20 cellular contexts compared by ENCODE assay signal in the genomic region with DNA sequence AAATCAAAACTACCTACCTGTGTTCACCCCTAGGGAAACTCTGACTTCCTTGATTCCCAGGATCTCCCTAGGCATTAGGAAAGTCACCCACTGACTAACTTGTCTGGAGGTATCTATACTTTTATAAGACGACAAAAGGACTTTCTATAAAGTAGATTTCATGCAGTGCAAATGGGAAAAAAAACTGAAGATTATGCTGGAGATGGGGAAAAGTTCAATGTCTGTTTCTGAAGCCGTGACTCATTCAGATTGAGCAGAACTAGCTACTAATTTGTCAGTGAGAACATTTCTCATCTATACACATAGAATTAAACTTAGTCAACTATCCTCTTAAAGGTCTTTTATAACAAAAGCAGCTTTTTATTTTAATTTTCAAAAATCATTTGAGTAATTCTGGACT. TPM values are rescaled to one million over a fixed set of nuclear protein-coding genes. Genes with fewer than 3 reads are reported as not detected.
DNase-seq lines count a peak whose midpoint lies in the region; ATAC-seq, FAIRE-seq and TF ChIP-seq lines count a peak whose summit lies in the region.
"Had no signal": no experiment of that assay in that cellular context is flagged by ENCODE, and none has a peak within 500 bp of the region (broad histone marks: within the 10 kb centered on the region; RNA-seq: fewer than 3 reads in every experiment).

No MANE protein-coding gene starts in this region.

- no peak overlapping the region for H4K91ac ChIP-seq in trophoblast cell (ENCODE audit: low read depth, low read length)

- peak; percentile 31 for DNase-seq in GM03348 (ENCODE audit: low spot score)
- DNase-seq in RPMI7951 (ENCODE audit: low read depth) = peak; percentile 18
- DNase-seq in endothelial cell of umbilical vein (ENCODE audit: low read depth, low spot score) = peak; percentile 11
- no peak for DNase-seq in trophoblast cell
- no peak for DNase-seq in SKM-1 treated with dmso at 0.1 percent for 144 hours (lab: John Stamatoyannopoulos, UW; ENCODE audit: unreplicated experiment)
- DNase-seq in NCI-H82 (lab: John Stamatoyannopoulos, UW) = no peak
- DNase-seq in uterus = no peak
- DNase-seq: activated CD4-positive, alpha-beta T cell treated with anti-CD3 and anti-CD28 coated beads, Interleukin-2, amount 50 U/mL, for 1 hour; activated naive CD8-positive, alpha-beta T cell treated with anti-CD3 and anti-CD28 coated beads, Interleukin-2, amount 10 ng/mL, durations not matched to agents 7 days and 5 days; activated T-cell treated with anti-CD3 and anti-CD28 coated beads, Interleukin-2, amount 50 U/mL, for 1 hour; Kasumi-1; kidney glomerular epithelial cell; mucosa of descending colon; NCI-H1436 treated with DMSO at 0.1 percent for 48 hours; NCI-H226 had no signal

- H3K9ac ChIP-seq in endothelial cell of umbilical vein (replicated peaks; ENCODE audit: extremely low read depth, insufficient read depth, low read length) = no peak overlapping the region
- H3K9ac ChIP-seq in trophoblast cell (ENCODE audit: low read length) = no peak overlapping the region

- BruUV-seq in endothelial cell of umbilical vein (replicated peaks; lab: Mats Ljungman, UMichigan) = no TSS peak

- no peak overlapping the region for H4K8ac ChIP-seq in trophoblast cell (ENCODE audit: low read depth, low read length)

- peaks cover 9% of the 10 kb centered on the region for H3K79me1 ChIP-seq in trophoblast cell (ENCODE audit: low read length)

- H3K23ac ChIP-seq in trophoblast cell (ENCODE audit: low read length) = no peak overlapping the region

- POLR2A ChIA-PET in endothelial cell of umbilical vein (lab: Charles Lee) = no interaction called here

- H3K79me2 ChIP-seq in endothelial cell of umbilical vein (ENCODE audit: control insufficient read depth, insufficient read depth, low read length) (peaks cover 88% of the 10 kb centered on the region), trophoblast cell (ENCODE audit: control insufficient read depth, insufficient read depth, low read length, poor library complexity) (peaks cover 21% of the 10 kb centered on the region)

- no peak overlapping the region for H2BK120ac ChIP-seq in trophoblast cell (ENCODE audit: insufficient read depth, low read length, poor library complexity)

- TF ChIP-seq POLR2A in endothelial cell of umbilical vein (IDR thresholded peaks at IDR 0.05; ENCODE audit: low read depth, low read length) = no peak
- TF ChIP-seq POLR2A in uterus (IDR thresholded peaks at IDR 0.05) = no peak

- H3K14ac ChIP-seq in trophoblast cell (ENCODE audit: low read length) = no peak overlapping the region

- H3K18ac ChIP-seq in trophoblast cell (ENCODE audit: low read length) = no peak overlapping the region

- H3K4ac ChIP-seq in trophoblast cell (ENCODE audit: low read depth, low read length) = peak overlapping the region; percentile 89

- H4K12ac ChIP-seq in trophoblast cell (ENCODE audit: low read depth, low read length) = no peak overlapping the region

- CTCF ChIA-PET in endothelial cell of umbilical vein (lab: Charles Lee) = interaction anchor here (1.4 to 2.4 kb wide), 4 partner anchors 22 to 128 kb away, joined by 6 to 10 read pairs (median 8); no protein-coding TSS in a partner anchor

- TF ChIP-seq CTCF in endothelial cell of umbilical vein (IDR thresholded peaks at IDR 0.05; ENCODE audit: extremely low read depth in 1 of 2, insufficient read depth in 1 of 2, low read depth in 1 of 2, low read length in 2 of 2) = no peak
- TF ChIP-seq CTCF in uterus (IDR thresholded peaks at IDR 0.05) = no peak

- H3K36me3 ChIP-seq in endothelial cell of umbilical vein (ENCODE audit: control insufficient read depth in 2 of 2, extremely low read depth in 1 of 2, insufficient read depth in 2 of 2, low read length in 2 of 2) = no peaks in the 10 kb centered on the region
- peaks cover 0 to 2% of the 10 kb centered on the region in 2 experiments for H3K36me3 ChIP-seq in trophoblast cell (ENCODE audit: control insufficient read depth in 1 of 2, insufficient read depth in 2 of 2, low read length in 2 of 2)
- H3K36me3 ChIP-seq in uterus = no peaks in the 10 kb centered on the region
- H3K36me3 ChIP-seq: neutrophil had no signal

- H3K4me3 ChIP-seq in endothelial cell of umbilical vein (replicated peaks in 1 of 3; ENCODE audit: insufficient read depth in 1 of 3, low read depth in 1 of 3, low read length in 3 of 3) = no peak overlapping the region
- H3K4me3 ChIP-seq in trophoblast cell (ENCODE audit: low read depth, low read length) = no peak overlapping the region
- H3K4me3 ChIP-seq in uterus = no peak overlapping the region
- H3K4me3 ChIP-seq: mucosa of descending colon, skin epidermis had no signal

- no peak overlapping the region for H2BK5ac ChIP-seq in trophoblast cell (ENCODE audit: low read depth, low read length, poor library complexity)

- dilution Hi-C loops in endothelial cell of umbilical vein (cut with MboI; ENCODE audit: extremely low pct_ligation_motif_present, low sequenced_read_pairs) = no loop called here

- H3K4me2 ChIP-seq in endothelial cell of umbilical vein (ENCODE audit: insufficient read depth, low read length) (peak overlapping the region; percentile 53), trophoblast cell (ENCODE audit: low read length) (no peak overlapping the region)

- H2AK5ac ChIP-seq in trophoblast cell (ENCODE audit: low read length) = no peak overlapping the region

- no peak for FAIRE-seq in endothelial cell of umbilical vein (lab: Jason Lieb, UNC)
- FAIRE-seq: urothelium cell line had no signal

- intact Hi-C loops in endothelial cell of umbilical vein (cut with micrococcal nuclease) = no loop called here
- intact Hi-C loops in uterus (cut with DNase I; ENCODE audit: low total_unique reads) = no loop called here

- WGBS in trophoblast cell (ENCODE audit: extremely low coverage, insufficient coverage, insufficient read length) = no CpG with 5 or more reads among the region's 2 CpGs

- no peaks in the 10 kb centered on the region for H3K9me1 ChIP-seq in endothelial cell of umbilical vein (replicated peaks; ENCODE audit: control insufficient read depth, extremely low read depth, insufficient read depth, low read length)

- no peaks in the 10 kb centered on the region for H3K27me3 ChIP-seq in endothelial cell of umbilical vein (ENCODE audit: control insufficient read depth in 2 of 2, insufficient read depth in 2 of 2, low read length in 2 of 2)
- no peaks in the 10 kb centered on the region for H3K27me3 ChIP-seq in trophoblast cell (ENCODE audit: insufficient read depth, low read length)
- H3K27me3 ChIP-seq in uterus = no peaks in the 10 kb centered on the region

- H4K20me1 ChIP-seq in endothelial cell of umbilical vein (replicated peaks; ENCODE audit: control insufficient read depth, extremely low read depth, insufficient read depth, low read length) = peaks cover 2% of the 10 kb centered on the region

- peaks cover 49% of the 10 kb centered on the region for H3K4me1 ChIP-seq in endothelial cell of umbilical vein (ENCODE audit: control insufficient read depth, extremely low read depth, insufficient read depth, low read length)
- H3K4me1 ChIP-seq in trophoblast cell (ENCODE audit: control insufficient read depth in 1 of 2, insufficient read depth in 2 of 2, low read length in 2 of 2) = peaks cover 14 to 19% of the 10 kb centered on the region in 2 experiments
- peaks cover 0 to 5% of the 10 kb centered on the region in 2 donors for H3K4me1 ChIP-seq in uterus

- no peak overlapping the region for H2AFZ ChIP-seq in endothelial cell of umbilical vein (ENCODE audit: low read depth, low read length)
- no peak overlapping the region for H2AFZ ChIP-seq in trophoblast cell (ENCODE audit: insufficient read depth, low read length, poor library complexity)

- H3K9me3 ChIP-seq in endothelial cell of umbilical vein (replicated peaks; ENCODE audit: control insufficient read depth, insufficient read depth, low read length) = no peaks in the 10 kb centered on the region
- no peaks in the 10 kb centered on the region for H3K9me3 ChIP-seq in trophoblast cell (ENCODE audit: insufficient read depth, low read depth, low read length)
- H3K9me3 ChIP-seq in uterus = no peaks in the 10 kb centered on the region
- H3K9me3 ChIP-seq: mucosa of descending colon, neutrophil had no signal

- H2BK12ac ChIP-seq in trophoblast cell (ENCODE audit: low read length) = no peak overlapping the region

- no peak for ATAC-seq in GM21825 (IDR thresholded peaks at IDR 0.05; ENCODE audit: unreplicated experiment)
- ATAC-seq: mucosa of descending colon; stimulated activated effector memory CD8-positive, alpha-beta T cell treated with anti-CD3 and anti-CD28 coated beads, Interleukin-12 subunit alpha, Interleukin-12 subunit beta, amount 100 ng/mL, for 72 hours had no signal

- H3K27ac ChIP-seq in endothelial cell of umbilical vein (ENCODE audit: insufficient read depth, low read depth, low read length) (peak overlapping the region; percentile 87), trophoblast cell (ENCODE audit: low read depth, low read length) (peak overlapping the region; percentile 25), uterus (no peak overlapping the region)
- H3K27ac ChIP-seq: neutrophil had no signal

RNA-seq across cellular contexts. Expression of gene SEPTIN10, which starts 6.0 kb away (rescaled TPM):
- total RNA-seq in RPMI7951 (2014; rRNA removed; shearing (Covaris generic)) = 107 and 124 TPM in 2 replicates
- 105 and 121 TPM in 2 replicates for total RNA-seq in endothelial cell of umbilical vein
- 17.2 and 26.1 TPM in 2 replicates for polyA plus RNA-seq in endothelial cell of umbilical vein
- 52.4 and 55.9 TPM in 2 replicates for polyA plus RNA-seq in endothelial cell of umbilical vein (2011; cell fraction: cytosol; rRNA removed)
- polyA plus RNA-seq in endothelial cell of umbilical vein (2011; cell fraction: nucleus; rRNA removed) = 46.1 and 58.2 TPM in 2 replicates
- 70.1 and 81.6 TPM in 2 replicates for polyA plus RNA-seq in endothelial cell of umbilical vein (2012)
- 41.8 and 57.7 TPM in 2 replicates for polyA minus RNA-seq in endothelial cell of umbilical vein
- 42.2 TPM for polyA minus RNA-seq in endothelial cell of umbilical vein (2011; cell fraction: cytosol; rRNA and poly(A)+ RNA removed)
- polyA minus RNA-seq in endothelial cell of umbilical vein (2011; cell fraction: nucleus; rRNA and poly(A)+ RNA removed) = 50.7 and 72.9 TPM in 2 replicates
- 109 and 116 TPM in 2 replicates for polyA plus RNA-seq in trophoblast cell (2013)
- 100 to 1,000 TPM in 3 of 4 donors, 10 to 100 TPM in 1; 52.8 to 181 (median 121) TPM for total RNA-seq in uterus

RNA-seq across cellular contexts. Expression of gene SOWAHC, which starts 6.4 kb away (rescaled TPM):
- 6.8 and 7.2 TPM in 2 replicates for total RNA-seq in RPMI7951 (2014; rRNA removed; shearing (Covaris generic))
- total RNA-seq in endothelial cell of umbilical vein (3.6 and 4.1 TPM in 2 replicates), uterus (10 to 100 TPM in 2 of 4 donors, 1 to 10 TPM in 2; 6.4 to 32.5 (median 9.4) TPM)
- polyA plus RNA-seq in endothelial cell of umbilical vein = 0.91 and 1.0 TPM in 2 replicates
- 0.83 and 1.2 TPM in 2 replicates for polyA plus RNA-seq in endothelial cell of umbilical vein (2011; cell fraction: cytosol; rRNA removed)
- polyA plus RNA-seq in endothelial cell of umbilical vein (2011; cell fraction: nucleus; rRNA removed) = 1.0 and 1.3 TPM in 2 replicates
- polyA plus RNA-seq in endothelial cell of umbilical vein (2012) = 1.1 and 1.5 TPM in 2 replicates
- 1.5 and 1.7 TPM in 2 replicates for polyA minus RNA-seq in endothelial cell of umbilical vein
- polyA minus RNA-seq in endothelial cell of umbilical vein (2011; cell fraction: cytosol; rRNA and poly(A)+ RNA removed) = 14.1 TPM
- polyA minus RNA-seq in endothelial cell of umbilical vein (2011; cell fraction: nucleus; rRNA and poly(A)+ RNA removed) = 1.5 and 1.6 TPM in 2 replicates
- polyA plus RNA-seq in trophoblast cell (2013) = 28.1 and 29.3 TPM in 2 replicates

Comparison
In these comparisons a context has a peak if more than half of its experiments do, and no peak if none do; other contexts are left out.
1. DNase-seq: peak in GM03348 (single experiment), RPMI7951 (single experiment) and endothelial cell of umbilical vein (single experiment); none in trophoblast cell (0 of 2), SKM-1 treated with dmso at 0.1 percent for 144 hours (single experiment), NCI-H82 (single experiment) and uterus (0 of 2).
2. H3K27ac ChIP-seq: peak in endothelial cell of umbilical vein (single experiment) and trophoblast cell (single experiment); none in uterus (0 of 2).